Comparison of ENCODE assay signal across 2 cellular contexts in the genomic region with DNA sequence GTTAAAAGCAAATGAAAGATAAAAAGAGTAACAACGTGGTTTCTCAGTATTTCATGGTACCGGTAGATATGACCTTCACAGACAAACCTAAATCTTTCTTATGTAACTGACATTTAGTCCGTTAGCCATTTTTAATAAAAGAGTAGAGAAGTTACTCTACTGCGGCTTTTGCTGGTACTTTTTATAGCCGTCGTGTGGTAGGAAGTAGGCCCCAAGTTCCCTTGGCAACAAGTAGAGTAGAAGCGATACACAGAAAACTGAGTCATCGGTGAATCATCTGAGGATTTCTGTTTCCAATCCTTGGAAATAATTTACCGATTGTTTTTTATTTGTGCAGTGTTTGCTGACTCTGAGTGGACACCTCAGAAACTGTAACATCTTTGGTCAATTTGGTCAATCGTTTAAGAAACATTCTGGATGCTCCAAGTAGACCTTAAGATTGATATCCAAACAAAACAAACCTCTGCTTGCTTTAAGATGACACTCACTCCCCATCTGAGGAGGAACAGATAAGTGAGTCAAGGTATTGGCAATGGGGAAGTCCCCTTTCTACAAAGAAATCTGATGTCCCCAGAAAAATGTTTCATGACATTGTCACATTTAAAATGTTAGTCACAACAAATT.
TF ChIP-seq lines count a peak whose summit lies in the region.

No MANE protein-coding gene starts in this region.

TF ChIP-seq in GM12878, 131 proteins besides CTCF, POLR2A, EP300 and RAD21 (continued from another document and continues in another):
- TF ChIP-seq, protein P1, sequence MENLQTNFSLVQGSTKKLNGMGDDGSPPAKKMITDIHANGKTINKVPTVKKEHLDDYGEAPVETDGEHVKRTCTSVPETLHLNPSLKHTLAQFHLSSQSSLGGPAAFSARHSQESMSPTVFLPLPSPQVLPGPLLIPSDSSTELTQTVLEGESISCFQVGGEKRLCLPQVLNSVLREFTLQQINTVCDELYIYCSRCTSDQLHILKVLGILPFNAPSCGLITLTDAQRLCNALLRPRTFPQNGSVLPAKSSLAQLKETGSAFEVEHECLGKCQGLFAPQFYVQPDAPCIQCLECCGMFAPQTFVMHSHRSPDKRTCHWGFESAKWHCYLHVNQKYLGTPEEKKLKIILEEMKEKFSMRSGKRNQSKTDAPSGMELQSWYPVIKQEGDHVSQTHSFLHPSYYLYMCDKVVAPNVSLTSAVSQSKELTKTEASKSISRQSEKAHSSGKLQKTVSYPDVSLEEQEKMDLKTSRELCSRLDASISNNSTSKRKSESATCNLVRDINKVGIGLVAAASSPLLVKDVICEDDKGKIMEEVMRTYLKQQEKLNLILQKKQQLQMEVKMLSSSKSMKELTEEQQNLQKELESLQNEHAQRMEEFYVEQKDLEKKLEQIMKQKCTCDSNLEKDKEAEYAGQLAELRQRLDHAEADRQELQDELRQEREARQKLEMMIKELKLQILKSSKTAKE (IDR thresholded peaks at IDR 0.05; ENCODE audit: low read depth, poor library complexity, severe bottlenecking) = peak; percentile 89
- TF ChIP-seq SMAD1 (IDR thresholded peaks at IDR 0.05; ENCODE audit: low read depth, partially characterized antibody) = no peak
- 0 out of 2 replicates have a peak, but pooled peaks have one; percentile 19 for TF ChIP-seq CBX5 (IDR thresholded peaks at IDR 0.05; ENCODE audit: low read depth)
- TF ChIP-seq KLF5 (IDR thresholded peaks at IDR 0.05; ENCODE audit: partially characterized antibody) = peak; percentile 51
- peak; percentile 50; the same call in 1 of the 2 replicates for TF ChIP-seq CBFB (IDR thresholded peaks at IDR 0.05; ENCODE audit: low read depth)
- TF ChIP-seq, protein P2, sequence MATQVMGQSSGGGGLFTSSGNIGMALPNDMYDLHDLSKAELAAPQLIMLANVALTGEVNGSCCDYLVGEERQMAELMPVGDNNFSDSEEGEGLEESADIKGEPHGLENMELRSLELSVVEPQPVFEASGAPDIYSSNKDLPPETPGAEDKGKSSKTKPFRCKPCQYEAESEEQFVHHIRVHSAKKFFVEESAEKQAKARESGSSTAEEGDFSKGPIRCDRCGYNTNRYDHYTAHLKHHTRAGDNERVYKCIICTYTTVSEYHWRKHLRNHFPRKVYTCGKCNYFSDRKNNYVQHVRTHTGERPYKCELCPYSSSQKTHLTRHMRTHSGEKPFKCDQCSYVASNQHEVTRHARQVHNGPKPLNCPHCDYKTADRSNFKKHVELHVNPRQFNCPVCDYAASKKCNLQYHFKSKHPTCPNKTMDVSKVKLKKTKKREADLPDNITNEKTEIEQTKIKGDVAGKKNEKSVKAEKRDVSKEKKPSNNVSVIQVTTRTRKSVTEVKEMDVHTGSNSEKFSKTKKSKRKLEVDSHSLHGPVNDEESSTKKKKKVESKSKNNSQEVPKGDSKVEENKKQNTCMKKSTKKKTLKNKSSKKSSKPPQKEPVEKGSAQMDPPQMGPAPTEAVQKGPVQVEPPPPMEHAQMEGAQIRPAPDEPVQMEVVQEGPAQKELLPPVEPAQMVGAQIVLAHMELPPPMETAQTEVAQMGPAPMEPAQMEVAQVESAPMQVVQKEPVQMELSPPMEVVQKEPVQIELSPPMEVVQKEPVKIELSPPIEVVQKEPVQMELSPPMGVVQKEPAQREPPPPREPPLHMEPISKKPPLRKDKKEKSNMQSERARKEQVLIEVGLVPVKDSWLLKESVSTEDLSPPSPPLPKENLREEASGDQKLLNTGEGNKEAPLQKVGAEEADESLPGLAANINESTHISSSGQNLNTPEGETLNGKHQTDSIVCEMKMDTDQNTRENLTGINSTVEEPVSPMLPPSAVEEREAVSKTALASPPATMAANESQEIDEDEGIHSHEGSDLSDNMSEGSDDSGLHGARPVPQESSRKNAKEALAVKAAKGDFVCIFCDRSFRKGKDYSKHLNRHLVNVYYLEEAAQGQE (IDR thresholded peaks at IDR 0.05; ENCODE audit: low read depth, low read length) = no peak
- TF ChIP-seq IKZF1 (conservative IDR thresholded peaks at IDR 0.05) = peak; percentile 88
- no peak for TF ChIP-seq WRNIP1 (IDR thresholded peaks at IDR 0.05; ENCODE audit: borderline replicate concordance, low read depth, low read length)
- TF ChIP-seq ESRRA (IDR thresholded peaks at IDR 0.05; ENCODE audit: low read length) = no peak
- no peak for TF ChIP-seq HDAC6 (IDR thresholded peaks at IDR 0.05; ENCODE audit: unreplicated experiment)
- TF ChIP-seq, protein P3, sequence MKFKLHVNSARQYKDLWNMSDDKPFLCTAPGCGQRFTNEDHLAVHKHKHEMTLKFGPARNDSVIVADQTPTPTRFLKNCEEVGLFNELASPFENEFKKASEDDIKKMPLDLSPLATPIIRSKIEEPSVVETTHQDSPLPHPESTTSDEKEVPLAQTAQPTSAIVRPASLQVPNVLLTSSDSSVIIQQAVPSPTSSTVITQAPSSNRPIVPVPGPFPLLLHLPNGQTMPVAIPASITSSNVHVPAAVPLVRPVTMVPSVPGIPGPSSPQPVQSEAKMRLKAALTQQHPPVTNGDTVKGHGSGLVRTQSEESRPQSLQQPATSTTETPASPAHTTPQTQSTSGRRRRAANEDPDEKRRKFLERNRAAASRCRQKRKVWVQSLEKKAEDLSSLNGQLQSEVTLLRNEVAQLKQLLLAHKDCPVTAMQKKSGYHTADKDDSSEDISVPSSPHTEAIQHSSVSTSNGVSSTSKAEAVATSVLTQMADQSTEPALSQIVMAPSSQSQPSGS (IDR thresholded peaks at IDR 0.05; ENCODE audit: low read length) = peak; percentile 93
- TF ChIP-seq CREB1 (IDR thresholded peaks at IDR 0.05; ENCODE audit: low read depth) = peak; percentile 65
- peak; percentile 92 to 95 for TF ChIP-seq IKZF2 (IDR thresholded peaks at IDR 0.05)
- TF ChIP-seq LARP7 (IDR thresholded peaks at IDR 0.05) = no peak
- peak; percentile 98 for TF ChIP-seq FOXM1 (IDR thresholded peaks at IDR 0.05; ENCODE audit: low read depth, low read length)
- TF ChIP-seq BACH1 (IDR thresholded peaks at IDR 0.05; ENCODE audit: borderline replicate concordance) = peak; percentile 74
- TF ChIP-seq, protein P4, sequence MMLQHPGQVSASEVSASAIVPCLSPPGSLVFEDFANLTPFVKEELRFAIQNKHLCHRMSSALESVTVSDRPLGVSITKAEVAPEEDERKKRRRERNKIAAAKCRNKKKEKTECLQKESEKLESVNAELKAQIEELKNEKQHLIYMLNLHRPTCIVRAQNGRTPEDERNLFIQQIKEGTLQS (IDR thresholded peaks at IDR 0.05; ENCODE audit: borderline replicate concordance, extremely low read depth, low read depth, low read length) = 0 out of 2 replicates have a peak, but pooled peaks have one; percentile 13
- TF ChIP-seq POU2F2 (IDR thresholded peaks at IDR 0.05; ENCODE audit: borderline replicate concordance, low read depth, low read length) = peak; percentile 73; the same call in 2 of the 3 replicates

TF ChIP-seq in WTC11, 78 proteins besides CTCF, POLR2A, EP300 and RAD21 (continued from another document):
- TF ChIP-seq, protein P5, sequence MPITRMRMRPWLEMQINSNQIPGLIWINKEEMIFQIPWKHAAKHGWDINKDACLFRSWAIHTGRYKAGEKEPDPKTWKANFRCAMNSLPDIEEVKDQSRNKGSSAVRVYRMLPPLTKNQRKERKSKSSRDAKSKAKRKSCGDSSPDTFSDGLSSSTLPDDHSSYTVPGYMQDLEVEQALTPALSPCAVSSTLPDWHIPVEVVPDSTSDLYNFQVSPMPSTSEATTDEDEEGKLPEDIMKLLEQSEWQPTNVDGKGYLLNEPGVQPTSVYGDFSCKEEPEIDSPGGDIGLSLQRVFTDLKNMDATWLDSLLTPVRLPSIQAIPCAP (CRISPR knock-in tag; IDR thresholded peaks at IDR 0.05) = no peak
- TF ChIP-seq, protein P4 (CRISPR knock-in tag; conservative IDR thresholded peaks at IDR 0.05) = no peak
- TF ChIP-seq IRF2 (CRISPR knock-in tag; IDR thresholded peaks at IDR 0.05; ENCODE audit: borderline replicate concordance, low read depth) = no peak
- no peak for TF ChIP-seq ZNF317 (CRISPR knock-in tag; IDR thresholded peaks at IDR 0.05; ENCODE audit: borderline replicate concordance, low read depth)
- TF ChIP-seq ZNF138 (CRISPR knock-in tag; conservative IDR thresholded peaks at IDR 0.05) = no peak
- no peak for TF ChIP-seq SMAD3 (CRISPR knock-in tag; IDR thresholded peaks at IDR 0.05; ENCODE audit: borderline replicate concordance)
- no peak for TF ChIP-seq ZNF671 (CRISPR knock-in tag; IDR thresholded peaks at IDR 0.05)
